Comparison of ENCODE assay signal across 18 cellular contexts in genomic region chr3:129081503-129081902, GRCh38. TPM values are rescaled to one million over a fixed set of nuclear protein-coding genes. Genes with fewer than 3 reads are reported as not detected.
DNase-seq lines count a peak whose midpoint lies in the region; ATAC-seq lines count a peak whose summit lies in the region.
"Had no signal": no experiment of that assay in that cellular context is flagged by ENCODE, and none has a peak within 500 bp of the region (broad histone marks: within the 10 kb centered on the region; RNA-seq: fewer than 3 reads in every experiment).

No MANE protein-coding gene starts in this region.

- ATAC-seq in activated naive CD8-positive, alpha-beta T cell treated with anti-CD3 and anti-CD28 coated beads, Interleukin-2, amount 50 U/mL, for 24 hours: no peak
- no peak for ATAC-seq in activated T-helper 17 cell treated with anti-CD3 and anti-CD28 coated beads, Interleukin-2, amount 50 U/mL, for 72 hours (replicated peaks)
- ATAC-seq in naive thymus-derived CD8-positive, alpha-beta T cell: no peak
- ATAC-seq in GM19397 (IDR thresholded peaks at IDR 0.05; ENCODE audit: unreplicated experiment): no peak
- ATAC-seq in left lobe of liver: no peak
- ATAC-seq: GM12878, GM23338 had no signal

- H3K4me3 Mint-ChIP-seq in activated naive CD8-positive, alpha-beta T cell: no peak overlapping the region
- no peak overlapping the region for H3K4me3 Mint-ChIP-seq in activated naive CD8-positive, alpha-beta T cell treated with anti-CD3 and anti-CD28 coated beads, Interleukin-2, amount 50 U/mL, for 24 hours
- no peak overlapping the region for H3K4me3 Mint-ChIP-seq in activated T-helper 17 cell treated with anti-CD3 and anti-CD28 coated beads, Interleukin-2, amount 50 U/mL, for 72 hours
- H3K4me3 Mint-ChIP-seq in naive thymus-derived CD8-positive, alpha-beta T cell: peak overlapping the region in 2 of 10 donors; percentile 43 to 56
- H3K4me3 Mint-ChIP-seq: GM23338 had no signal

- peak overlapping the region; percentile 73 for H3K27ac ChIP-seq in stomach smooth muscle (ENCODE audit: low read length)
- H3K27ac ChIP-seq: HL-60 had no signal

- no peaks in the 10 kb centered on the region for H3K36me3 Mint-ChIP-seq in activated naive CD8-positive, alpha-beta T cell
- H3K36me3 Mint-ChIP-seq in activated naive CD8-positive, alpha-beta T cell treated with anti-CD3 and anti-CD28 coated beads, Interleukin-2, amount 50 U/mL, for 24 hours (ENCODE audit: low read depth): no peaks in the 10 kb centered on the region
- no peaks in the 10 kb centered on the region for H3K36me3 Mint-ChIP-seq in activated T-helper 17 cell treated with anti-CD3 and anti-CD28 coated beads, Interleukin-2, amount 50 U/mL, for 72 hours (ENCODE audit: low read depth)
- no peaks in the 10 kb centered on the region for H3K36me3 Mint-ChIP-seq in naive thymus-derived CD8-positive, alpha-beta T cell
- H3K36me3 Mint-ChIP-seq: CD14-positive monocyte had no signal

- no peaks in the 10 kb centered on the region for H3K9me3 ChIP-seq in stomach smooth muscle (ENCODE audit: control insufficient read depth in 2 of 2, low read length in 2 of 2)
- H3K9me3 ChIP-seq: BE2C had no signal

- H3K36me3 ChIP-seq in stomach smooth muscle (ENCODE audit: control insufficient read depth in 2 of 2, insufficient read depth in 2 of 2, low read length in 2 of 2): no peaks in the 10 kb centered on the region
- H3K36me3 ChIP-seq: BE2C had no signal

- POLR2A ChIA-PET in naive thymus-derived CD8-positive, alpha-beta T cell (lab: Charles Lee): no interaction called here

- peaks cover 31% of the 10 kb centered on the region for H3K4me1 ChIP-seq in stomach smooth muscle (ENCODE audit: control insufficient read depth, insufficient read depth, low read length)
- H3K4me1 ChIP-seq: BE2C had no signal

- no peaks in the 10 kb centered on the region for H3K27me3 ChIP-seq in stomach smooth muscle (ENCODE audit: control insufficient read depth in 1 of 2, insufficient read depth in 2 of 2, low read length in 2 of 2)
- H3K27me3 ChIP-seq: BE2C had no signal

- peaks cover 22% of the 10 kb centered on the region for H3K4me1 Mint-ChIP-seq in activated naive CD8-positive, alpha-beta T cell (ENCODE audit: low read depth)
- peaks cover 6% of the 10 kb centered on the region for H3K4me1 Mint-ChIP-seq in activated naive CD8-positive, alpha-beta T cell treated with anti-CD3 and anti-CD28 coated beads, Interleukin-2, amount 50 U/mL, for 24 hours
- peaks cover 3% of the 10 kb centered on the region for H3K4me1 Mint-ChIP-seq in activated T-helper 17 cell treated with anti-CD3 and anti-CD28 coated beads, Interleukin-2, amount 50 U/mL, for 72 hours
- H3K4me1 Mint-ChIP-seq in naive thymus-derived CD8-positive, alpha-beta T cell: peaks cover 12 to 44% (median 28%) of the 10 kb centered on the region in 4 donors
- H3K4me1 Mint-ChIP-seq: GM23338 had no signal

- H3K27ac Mint-ChIP-seq in activated naive CD8-positive, alpha-beta T cell: peak overlapping the region; percentile 34
- H3K27ac Mint-ChIP-seq in activated naive CD8-positive, alpha-beta T cell treated with anti-CD3 and anti-CD28 coated beads, Interleukin-2, amount 50 U/mL, for 24 hours: no peak overlapping the region
- peak overlapping the region; percentile 55 for H3K27ac Mint-ChIP-seq in activated T-helper 17 cell treated with anti-CD3 and anti-CD28 coated beads, Interleukin-2, amount 50 U/mL, for 72 hours
- H3K27ac Mint-ChIP-seq in naive thymus-derived CD8-positive, alpha-beta T cell: peak overlapping the region in 6 of 10 donors; percentile 65 to 88 (median 80)
- H3K27ac Mint-ChIP-seq: GM23338 had no signal

- no peak overlapping the region for H3K4me3 ChIP-seq in stomach smooth muscle (ENCODE audit: low read length in 2 of 2)
- H3K4me3 ChIP-seq: GM12878, GM23338 had no signal

- no peak for DNase-seq in activated naive CD8-positive, alpha-beta T cell treated with anti-CD3 and anti-CD28 coated beads, Interleukin-2, amount 50 U/mL, for 24 hours
- DNase-seq in naive thymus-derived CD8-positive, alpha-beta T cell: no peak
- no peak for DNase-seq in NCI-H1417 (lab: John Stamatoyannopoulos, UW)
- DNase-seq in left lobe of liver (ENCODE audit: low spot score): no peak
- DNase-seq: BE2C, Calu3, DMS 273 treated with DMSO at 0.1 percent for 48 hours, DMS79, H7 had no signal

- H3K9ac ChIP-seq in stomach smooth muscle (ENCODE audit: low read length in 2 of 2): no peak overlapping the region

- H3K27me3 Mint-ChIP-seq in activated naive CD8-positive, alpha-beta T cell: no peaks in the 10 kb centered on the region
- H3K27me3 Mint-ChIP-seq in activated naive CD8-positive, alpha-beta T cell treated with anti-CD3 and anti-CD28 coated beads, Interleukin-2, amount 50 U/mL, for 24 hours: no peaks in the 10 kb centered on the region
- no peaks in the 10 kb centered on the region for H3K27me3 Mint-ChIP-seq in activated T-helper 17 cell treated with anti-CD3 and anti-CD28 coated beads, Interleukin-2, amount 50 U/mL, for 72 hours
- no peaks in the 10 kb centered on the region for H3K27me3 Mint-ChIP-seq in naive thymus-derived CD8-positive, alpha-beta T cell

- no peaks in the 10 kb centered on the region for H3K9me3 Mint-ChIP-seq in activated naive CD8-positive, alpha-beta T cell (ENCODE audit: low read depth)
- no peaks in the 10 kb centered on the region for H3K9me3 Mint-ChIP-seq in activated naive CD8-positive, alpha-beta T cell treated with anti-CD3 and anti-CD28 coated beads, Interleukin-2, amount 50 U/mL, for 24 hours
- H3K9me3 Mint-ChIP-seq in activated T-helper 17 cell treated with anti-CD3 and anti-CD28 coated beads, Interleukin-2, amount 50 U/mL, for 72 hours: no peaks in the 10 kb centered on the region
- H3K9me3 Mint-ChIP-seq in naive thymus-derived CD8-positive, alpha-beta T cell: no peaks in the 10 kb centered on the region
- H3K9me3 Mint-ChIP-seq: GM23338 had no signal

RNA-seq across cellular contexts. Expression of gene GP9, which starts 20.9 kb away (rescaled TPM):
- total RNA-seq in activated T-helper 17 cell treated with anti-CD3 and anti-CD28 coated beads, Interleukin-2, amount 50 U/mL, for 72 hours: not detected
- not detected for total RNA-seq in naive thymus-derived CD8-positive, alpha-beta T cell
- not detected for polyA plus RNA-seq in naive thymus-derived CD8-positive, alpha-beta T cell
- 0.20 TPM for total RNA-seq in left lobe of liver
- total RNA-seq: Calu3, G401, GM12878, GM23338, H7 had no signal
- polyA plus RNA-seq: GM23338 had no signal

RNA-seq across cellular contexts. Expression of gene RAB43, which starts 40.1 kb away (rescaled TPM):
- total RNA-seq in activated T-helper 17 cell treated with anti-CD3 and anti-CD28 coated beads, Interleukin-2, amount 50 U/mL, for 72 hours: 10 to 100 TPM; 26.1 to 49.7 TPM
- 100 to 1,000 TPM; 122 to 130 TPM for total RNA-seq in naive thymus-derived CD8-positive, alpha-beta T cell
- polyA plus RNA-seq in naive thymus-derived CD8-positive, alpha-beta T cell: 10 to 100 TPM; 15.7 to 43.1 (median 27.5) TPM
- total RNA-seq in left lobe of liver: 38.1 TPM
